ENCODE assay signal across 31 cellular contexts in the genomic region with DNA sequence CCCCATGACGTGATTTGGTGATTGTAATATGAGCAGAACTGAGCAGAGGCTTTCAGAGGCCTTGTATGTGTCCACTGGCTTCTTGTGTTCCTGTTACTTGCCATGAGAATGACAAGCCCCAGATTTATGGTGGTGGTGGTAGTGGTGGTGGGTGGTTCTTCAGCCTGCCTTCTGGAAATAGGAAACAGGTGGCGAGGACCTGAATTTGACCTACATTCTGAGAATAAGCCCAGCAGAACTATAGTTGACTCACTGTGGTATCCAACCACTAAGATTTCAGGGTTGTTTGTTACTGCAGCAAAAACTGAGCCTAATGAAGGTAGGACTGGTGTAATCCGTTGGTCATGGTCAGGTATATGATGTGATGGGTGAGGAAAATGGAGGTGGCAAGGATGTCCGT.
"Had no signal": no experiment of that assay in that cellular context is flagged by ENCODE, and none has a peak within 500 bp of the region (broad histone marks: within the 10 kb centered on the region; RNA-seq: fewer than 3 reads in every experiment).

No MANE protein-coding gene starts in this region.

- ATAC-seq: activated CD8-positive, alpha-beta T cell treated with anti-CD3 and anti-CD28 coated beads for 36 hours; activated naive CD4-positive, alpha-beta T cell treated with anti-CD3 and anti-CD28 coated beads, Interleukin-2, amount 50 U/mL, for 72 hours; activated T-cell treated with anti-CD3 and anti-CD28 coated beads, Interleukin-2, amount 50 U/mL, for 4 hours; activated T-cell treated with anti-CD3 and anti-CD28 coated beads, Interleukin-2, amount 50 U/mL, for 72 hours had no signal

- H3K9me3 ChIP-seq: adrenal gland, ascending aorta had no signal

- H3K27me3 ChIP-seq: adrenal gland, ascending aorta, cardiac muscle cell had no signal

- H3K4me3 ChIP-seq: adrenal gland, ascending aorta, cardiac muscle cell had no signal

- H3K36me3 ChIP-seq: adrenal gland, ascending aorta, cardiac muscle cell had no signal

- H3K27ac ChIP-seq: adrenal gland, ascending aorta, cardiac muscle cell, VCaP had no signal

- DNase-seq: activated B cell treated with CpG ODN at 0.5 μM for 24 hours; activated CD4-positive, alpha-beta memory T cell treated with anti-CD3 and anti-CD28 coated beads for 36 hours; activated CD4-positive, alpha-beta T cell treated with anti-CD3 and anti-CD28 coated beads for 4 hours; activated CD4-positive, alpha-beta T cell treated with anti-CD3 and anti-CD28 coated beads, Interleukin-2, amount 10 ng/mL, durations not matched to agents 24 days and 14 days; activated CD4-positive, alpha-beta T cell treated with anti-CD3 and anti-CD28 coated beads, Interleukin-2, amount 50 U/mL, for 1 hour; activated CD4-positive, alpha-beta T cell treated with anti-CD3 and anti-CD28 coated beads, Interleukin-2, amount 50 U/mL, for 4 hours; activated CD4-positive, CD25-positive, alpha-beta regulatory T cell treated with anti-CD3 and anti-CD28 coated beads, Interleukin-2, amount 50 U/mL, for 72 hours; activated CD8-positive, alpha-beta memory T cell treated with anti-CD3 and anti-CD28 coated beads, Interleukin-2, amount 50 U/mL, for 4 hours; activated CD8-positive, alpha-beta T cell treated with anti-CD3 and anti-CD28 coated beads for 36 hours; activated effector memory CD4-positive, alpha-beta T cell treated with Interleukin-2 at 50 U/mL for 16 hours; activated gamma-delta T cell; activated naive CD4-positive, alpha-beta T cell; activated naive CD4-positive, alpha-beta T cell treated with anti-CD3 and anti-CD28 coated beads for 36 hours; activated naive CD4-positive, alpha-beta T cell treated with anti-CD3 and anti-CD28 coated beads, Interleukin-2, amount 50 U/mL, for 16 hours; activated naive CD8-positive, alpha-beta T cell treated with anti-CD3 and anti-CD28 coated beads for 36 hours; activated T-cell treated with anti-CD3 and anti-CD28 coated beads for 4 hours; activated T-cell treated with anti-CD3 and anti-CD28 coated beads, Interleukin-2, amount 50 U/mL, for 1 hour; activated T-cell treated with anti-CD3 and anti-CD28 coated beads, Interleukin-2, amount 50 U/mL, for 4 hours; activated T-cell treated with anti-CD3 and anti-CD28 coated beads, Interleukin-2, amount 50 U/mL, for 72 hours; adrenal gland; amniotic stem cell; anterior cingulate cortex; caudate nucleus; cerebellar nuclear complex; T-helper 1 cell; T-helper 2 cell; T-helper 9 cell had no signal

- H3K4me1 ChIP-seq: adrenal gland, ascending aorta had no signal
